ENCODE assay signal across 1 cellular context in the genomic region with DNA sequence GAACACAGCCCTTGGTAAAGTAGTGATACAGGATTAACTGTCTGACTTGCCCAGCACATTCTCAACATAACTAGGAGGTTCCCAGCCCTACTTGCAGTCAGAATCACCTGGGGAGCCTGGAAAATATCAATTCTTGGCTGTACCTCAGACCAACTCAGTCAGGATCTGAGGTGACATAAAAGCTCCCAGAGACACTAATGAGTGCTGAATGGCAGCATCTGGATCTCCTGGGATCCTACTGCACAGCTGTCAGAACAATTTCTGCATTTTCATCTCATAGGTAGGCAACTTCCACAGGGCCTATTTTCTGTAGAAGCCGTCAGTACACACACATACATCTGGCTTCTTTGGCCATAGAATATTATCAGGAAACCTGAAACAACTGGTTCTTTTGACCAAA.
TF ChIP-seq lines count a peak whose summit lies in the region.

No MANE protein-coding gene starts in this region.

TF ChIP-seq in neural cell, 6 proteins besides CTCF, POLR2A, EP300 and RAD21 (continued from another document):
- TF ChIP-seq, protein P1, sequence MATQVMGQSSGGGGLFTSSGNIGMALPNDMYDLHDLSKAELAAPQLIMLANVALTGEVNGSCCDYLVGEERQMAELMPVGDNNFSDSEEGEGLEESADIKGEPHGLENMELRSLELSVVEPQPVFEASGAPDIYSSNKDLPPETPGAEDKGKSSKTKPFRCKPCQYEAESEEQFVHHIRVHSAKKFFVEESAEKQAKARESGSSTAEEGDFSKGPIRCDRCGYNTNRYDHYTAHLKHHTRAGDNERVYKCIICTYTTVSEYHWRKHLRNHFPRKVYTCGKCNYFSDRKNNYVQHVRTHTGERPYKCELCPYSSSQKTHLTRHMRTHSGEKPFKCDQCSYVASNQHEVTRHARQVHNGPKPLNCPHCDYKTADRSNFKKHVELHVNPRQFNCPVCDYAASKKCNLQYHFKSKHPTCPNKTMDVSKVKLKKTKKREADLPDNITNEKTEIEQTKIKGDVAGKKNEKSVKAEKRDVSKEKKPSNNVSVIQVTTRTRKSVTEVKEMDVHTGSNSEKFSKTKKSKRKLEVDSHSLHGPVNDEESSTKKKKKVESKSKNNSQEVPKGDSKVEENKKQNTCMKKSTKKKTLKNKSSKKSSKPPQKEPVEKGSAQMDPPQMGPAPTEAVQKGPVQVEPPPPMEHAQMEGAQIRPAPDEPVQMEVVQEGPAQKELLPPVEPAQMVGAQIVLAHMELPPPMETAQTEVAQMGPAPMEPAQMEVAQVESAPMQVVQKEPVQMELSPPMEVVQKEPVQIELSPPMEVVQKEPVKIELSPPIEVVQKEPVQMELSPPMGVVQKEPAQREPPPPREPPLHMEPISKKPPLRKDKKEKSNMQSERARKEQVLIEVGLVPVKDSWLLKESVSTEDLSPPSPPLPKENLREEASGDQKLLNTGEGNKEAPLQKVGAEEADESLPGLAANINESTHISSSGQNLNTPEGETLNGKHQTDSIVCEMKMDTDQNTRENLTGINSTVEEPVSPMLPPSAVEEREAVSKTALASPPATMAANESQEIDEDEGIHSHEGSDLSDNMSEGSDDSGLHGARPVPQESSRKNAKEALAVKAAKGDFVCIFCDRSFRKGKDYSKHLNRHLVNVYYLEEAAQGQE (IDR thresholded peaks at IDR 0.05; ENCODE audit: borderline replicate concordance): no peak
- TF ChIP-seq SMC3 (conservative IDR thresholded peaks at IDR 0.05; ENCODE audit: poor library complexity): no peak
- no peak for TF ChIP-seq MXI1 (conservative IDR thresholded peaks at IDR 0.05; ENCODE audit: poor library complexity, severe bottlenecking)
- TF ChIP-seq TAF1 (IDR thresholded peaks at IDR 0.05; ENCODE audit: low read depth): no peak
